Comparison of ENCODE assay signal across 17 cellular contexts in the genomic region with DNA sequence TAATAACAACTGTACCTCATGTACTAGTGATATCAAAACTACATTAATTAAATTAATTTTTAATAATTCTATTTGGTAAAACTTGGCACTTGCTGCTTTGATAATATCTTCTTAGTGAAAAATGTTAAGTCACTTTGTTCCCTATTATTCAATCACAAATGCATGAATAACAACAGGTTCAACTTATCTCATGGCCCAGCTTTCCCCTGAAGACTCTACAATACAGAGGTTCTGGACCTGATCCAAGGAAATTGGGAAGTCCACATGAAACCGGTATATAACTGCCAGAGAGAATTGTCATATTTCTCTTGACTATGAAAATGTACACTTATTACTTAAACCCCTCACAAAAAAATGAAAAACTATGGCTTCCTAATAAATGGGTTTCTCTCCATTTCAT. TPM values are rescaled to one million over a fixed set of nuclear protein-coding genes. Genes with fewer than 3 reads are reported as not detected.
DNase-seq lines count a peak whose midpoint lies in the region; ATAC-seq and TF ChIP-seq lines count a peak whose summit lies in the region.
"Had no signal": no experiment of that assay in that cellular context is flagged by ENCODE, and none has a peak within 500 bp of the region (broad histone marks: within the 10 kb centered on the region; RNA-seq: fewer than 3 reads in every experiment).

No MANE protein-coding gene starts in this region.

- no peaks in the 10 kb centered on the region for H3K36me3 Mint-ChIP-seq in activated T-helper 17 cell treated with anti-CD3 and anti-CD28 coated beads, Interleukin-2, amount 50 U/mL, for 72 hours (ENCODE audit: low read depth)
- H3K36me3 Mint-ChIP-seq in naive thymus-derived CD8-positive, alpha-beta T cell, result peaks cover 0 to 12% (median 8%) of the 10 kb centered on the region in 3 donors

- peak; percentile 4 for DNase-seq in COR-L47 (lab: John Stamatoyannopoulos, UW)
- no peak for DNase-seq in naive thymus-derived CD8-positive, alpha-beta T cell
- DNase-seq in central memory CD4-positive, alpha-beta T cell, result no peak
- no peak for DNase-seq in body of pancreas
- DNase-seq in transverse colon, result no peak
- DNase-seq: DMS153, IMR-90, NCI-H1436 treated with DMSO at 0.1 percent for 48 hours, NCI-H2029 treated with DMSO at 0.1 percent for 48 hours, NCI-H774, SIG-M5 had no signal

- no peak overlapping the region for H3K4me3 ChIP-seq in OCI-LY1 (ENCODE audit: low read depth, low read length, poor library complexity, severe bottlenecking)
- no peak overlapping the region for H3K4me3 ChIP-seq in body of pancreas
- no peak overlapping the region for H3K4me3 ChIP-seq in transverse colon

- TF ChIP-seq POLR2A in body of pancreas (IDR thresholded peaks at IDR 0.05) (no peak), transverse colon (IDR thresholded peaks at IDR 0.05) (no peak)

- no peak overlapping the region for H3K27ac Mint-ChIP-seq in activated T-helper 17 cell treated with anti-CD3 and anti-CD28 coated beads, Interleukin-2, amount 50 U/mL, for 72 hours
- peak overlapping the region in 6 of 10 donors; percentile 74 to 89 (median 83) for H3K27ac Mint-ChIP-seq in naive thymus-derived CD8-positive, alpha-beta T cell
- H3K27ac Mint-ChIP-seq: T-helper 1 cell treated with Interleukin-12 subunit alpha and Interleukin-12 subunit beta and Interleukin-4 antibody, amounts not matched to agents 30 μg/mL and 1 μg/mL, for 36 hours had no signal

- H3K4me2 ChIP-seq in OCI-LY1 (ENCODE audit: low read length), result peak overlapping the region; percentile 26; the same call in 1 of the 2 replicates

- H3K4me3 Mint-ChIP-seq in activated T-helper 17 cell treated with anti-CD3 and anti-CD28 coated beads, Interleukin-2, amount 50 U/mL, for 72 hours, result peak overlapping the region; percentile 70
- peak overlapping the region in 3 of 10 donors; percentile 2 to 56 (median 7) for H3K4me3 Mint-ChIP-seq in naive thymus-derived CD8-positive, alpha-beta T cell
- H3K4me3 Mint-ChIP-seq: T-helper 1 cell treated with Interleukin-12 subunit alpha and Interleukin-12 subunit beta and Interleukin-4 antibody, amounts not matched to agents 30 μg/mL and 1 μg/mL, for 36 hours had no signal

- POLR2A ChIA-PET in naive thymus-derived CD8-positive, alpha-beta T cell (lab: Charles Lee), result interaction anchor here (8.3 kb wide), 1 partner anchor 16 kb away, joined by 59 read pairs; no protein-coding TSS in a partner anchor

- TF ChIP-seq EP300 in transverse colon (IDR thresholded peaks at IDR 0.05; ENCODE audit: low read depth), result no peak

- H3K9ac ChIP-seq in OCI-LY1 (ENCODE audit: low read length), result no peak overlapping the region

- peaks cover 7% of the 10 kb centered on the region; the same call in 1 of the 2 replicates for H3K9me3 ChIP-seq in OCI-LY1 (ENCODE audit: low read length)
- H3K9me3 ChIP-seq in body of pancreas, result no peaks in the 10 kb centered on the region
- no peaks in the 10 kb centered on the region for H3K9me3 ChIP-seq in transverse colon
- H3K9me3 ChIP-seq: BE2C had no signal

- no peaks in the 10 kb centered on the region for H3K79me2 ChIP-seq in OCI-LY1 (ENCODE audit: insufficient read depth, low read length)

- TF ChIP-seq CTCF in OCI-LY1 (IDR thresholded peaks at IDR 0.05; ENCODE audit: low read length) (no peak), body of pancreas (IDR thresholded peaks at IDR 0.05) (no peak), transverse colon (IDR thresholded peaks at IDR 0.05) (no peak)

- 42 to 63% methylated on average over 1 of the region's 1 CpG for WGBS in body of pancreas, 2 donors
- WGBS in transverse colon (ENCODE audit: low coverage in 1 of 2), 2 donors, result 27 to 53% methylated on average over 1 of the region's 1 CpG

- peaks cover 42% of the 10 kb centered on the region for H3K4me1 Mint-ChIP-seq in activated T-helper 17 cell treated with anti-CD3 and anti-CD28 coated beads, Interleukin-2, amount 50 U/mL, for 72 hours
- H3K4me1 Mint-ChIP-seq in naive thymus-derived CD8-positive, alpha-beta T cell, result peaks cover 33 to 79% (median 67%) of the 10 kb centered on the region in 4 donors

- H3K9me3 Mint-ChIP-seq in activated T-helper 17 cell treated with anti-CD3 and anti-CD28 coated beads, Interleukin-2, amount 50 U/mL, for 72 hours, result peaks cover 7% of the 10 kb centered on the region
- peaks cover 0 to 21% (median 5%) of the 10 kb centered on the region in 9 donors for H3K9me3 Mint-ChIP-seq in naive thymus-derived CD8-positive, alpha-beta T cell

- in situ Hi-C loops in transverse colon (cut with MboI; ENCODE audit: low pct_ligation_motif_present in 1 of 4, low pct_unique_long_range_greater_than_20kb in 1 of 4, low sequenced_read_pairs in 3 of 4), result no loop called here

- no peaks in the 10 kb centered on the region for H3K27me3 Mint-ChIP-seq in activated T-helper 17 cell treated with anti-CD3 and anti-CD28 coated beads, Interleukin-2, amount 50 U/mL, for 72 hours
- no peaks in the 10 kb centered on the region for H3K27me3 Mint-ChIP-seq in naive thymus-derived CD8-positive, alpha-beta T cell

- H3K36me3 ChIP-seq in OCI-LY1 (ENCODE audit: insufficient read depth, low read length), result no peaks in the 10 kb centered on the region; the same call in none of the 2 replicates
- H3K36me3 ChIP-seq in body of pancreas (replicated peaks in 1 of 2; ENCODE audit: insufficient read depth in 1 of 2, low read depth in 2 of 2), result no peaks in the 10 kb centered on the region
- H3K36me3 ChIP-seq in transverse colon, result no peaks in the 10 kb centered on the region
- H3K36me3 ChIP-seq: BE2C had no signal

- H3K27me3 ChIP-seq in OCI-LY1 (ENCODE audit: insufficient read depth, low read length), result no peaks in the 10 kb centered on the region
- H3K27me3 ChIP-seq in body of pancreas, result no peaks in the 10 kb centered on the region
- H3K27me3 ChIP-seq in transverse colon, result no peaks in the 10 kb centered on the region
- H3K27me3 ChIP-seq: BE2C had no signal

- no peaks in the 10 kb centered on the region for H3F3A ChIP-seq in OCI-LY1 (ENCODE audit: insufficient read depth, low read length)

- no peaks in the 10 kb centered on the region for H3K9me2 ChIP-seq in OCI-LY1 (ENCODE audit: low read depth, low read length)

- H4K20me1 ChIP-seq in OCI-LY1 (ENCODE audit: insufficient read depth, low read length), result no peaks in the 10 kb centered on the region

- H3K4me1 ChIP-seq in OCI-LY1 (ENCODE audit: insufficient read depth, low read length, severe bottlenecking), result peaks cover 48% of the 10 kb centered on the region
- H3K4me1 ChIP-seq in body of pancreas, result no peaks in the 10 kb centered on the region
- no peaks in the 10 kb centered on the region for H3K4me1 ChIP-seq in transverse colon

- H3K27ac ChIP-seq in OCI-LY1 (ENCODE audit: low read depth, low read length, poor library complexity, severe bottlenecking) (peak overlapping the region; percentile 59), body of pancreas (no peak overlapping the region), transverse colon (no peak overlapping the region)

- no peak for ATAC-seq in activated T-helper 17 cell treated with anti-CD3 and anti-CD28 coated beads, Interleukin-2, amount 50 U/mL, for 72 hours (replicated peaks)
- ATAC-seq in naive thymus-derived CD8-positive, alpha-beta T cell, result no peak
- ATAC-seq in GM18517 (IDR thresholded peaks at IDR 0.05; ENCODE audit: unreplicated experiment), result no peak
- no peak for ATAC-seq in body of pancreas

- intact Hi-C loops in body of pancreas (cut with DNase I) (no loop called here), transverse colon (cut with DNase I; ENCODE audit: low total_unique reads) (no loop called here)

- H2AFZ ChIP-seq in OCI-LY1 (ENCODE audit: low read length), result no peak overlapping the region

RNA-seq across cellular contexts. Expression of gene PTPRC, which starts 33.9 kb away (rescaled TPM):
- total RNA-seq in activated T-helper 17 cell treated with anti-CD3 and anti-CD28 coated beads, Interleukin-2, amount 50 U/mL, for 72 hours, result 100 to 1,000 TPM; 366 to 421 TPM
- total RNA-seq in naive thymus-derived CD8-positive, alpha-beta T cell, result 100 to 1,000 TPM; 906 to 970 TPM
- polyA plus RNA-seq in naive thymus-derived CD8-positive, alpha-beta T cell, result 1,000 to 10,000 TPM in 2 of 3 donors, 100 to 1,000 TPM in 1; 980 to 1,253 (median 1,023) TPM
- total RNA-seq in body of pancreas, result 1 to 10 TPM; 3.3 to 9.9 TPM
- total RNA-seq in transverse colon, result 10 to 100 TPM in 3 of 4 donors, 1 to 10 TPM in 1; 6.4 to 50.7 (median 25.6) TPM
- total RNA-seq: IMR-90, NCI-H460 had no signal
- polyA plus RNA-seq: IMR-90 had no signal

Comparison
In these comparisons a context has a peak if more than half of its experiments do, and no peak if none do; other contexts are left out.
1. RNA of gene PTPRC, which starts 33.9 kb away (total RNA-seq): 906 to 970 TPM in naive thymus-derived CD8-positive, alpha-beta T cell and 366 to 421 TPM in activated T-helper 17 cell treated with anti-CD3 and anti-CD28 coated beads, Interleukin-2, amount 50 U/mL, for 72 hours; 6.4 to 50.7 TPM in transverse colon and 3.3 to 9.9 TPM in body of pancreas; every median in the first group is over 4 times any median in the second.